14 cellular contexts compared by ENCODE assay signal in the genomic region with DNA sequence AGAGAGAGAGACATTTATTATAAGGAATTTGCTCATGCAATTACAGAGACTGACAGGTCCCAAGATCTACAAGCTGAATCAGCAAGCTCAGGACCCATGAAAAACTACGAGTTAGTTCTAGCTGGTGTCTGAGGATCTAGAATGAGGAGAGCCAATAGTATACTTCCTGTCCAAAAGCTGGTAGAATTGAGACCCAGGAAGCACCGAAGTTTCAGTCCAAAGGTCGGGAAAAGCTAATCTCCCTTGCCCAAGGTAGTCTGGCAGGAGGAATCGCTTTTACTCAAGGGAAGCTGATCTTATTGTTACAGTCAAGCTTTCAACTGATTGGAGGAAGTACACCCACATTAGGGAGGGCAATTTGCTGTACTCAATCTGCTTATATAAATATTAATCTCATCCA.
DNase-seq lines count a peak whose midpoint lies in the region; ATAC-seq and TF ChIP-seq lines count a peak whose summit lies in the region.
"Had no signal": no experiment of that assay in that cellular context is flagged by ENCODE, and none has a peak within 500 bp of the region (broad histone marks: within the 10 kb centered on the region; RNA-seq: fewer than 3 reads in every experiment).

No MANE protein-coding gene starts in this region.

- H3K27me3 ChIP-seq in PC-3 (ENCODE audit: low read length) (no peaks in the 10 kb centered on the region), liver (ENCODE audit: control insufficient read depth in 4 of 4, insufficient read depth in 4 of 4, low read length in 3 of 4) (no peaks in the 10 kb centered on the region)
- H3K27me3 ChIP-seq: BE2C had no signal

- H3K27ac ChIP-seq in PC-3 (ENCODE audit: low read length) (no peak overlapping the region), liver (ENCODE audit: low read depth in 1 of 2, low read length in 2 of 2) (no peak overlapping the region)
- H3K27ac ChIP-seq: A549, C4-2B, HL-60 had no signal

- intact Hi-C loops in PC-3 (cut with micrococcal nuclease): loop anchor here (2.0 kb wide), 1 partner anchor 57 kb away; no protein-coding TSS in a partner anchor

- TF ChIP-seq CTCF in PC-3 (conservative IDR thresholded peaks at IDR 0.05; ENCODE audit: low read depth, low read length) (no peak), liver (IDR thresholded peaks at IDR 0.05; ENCODE audit: low read depth, low read length, missing input control) (no peak)

- no peaks in the 10 kb centered on the region for H3K9me2 ChIP-seq in PC-3 (replicated peaks; ENCODE audit: low read length)

- H3K36me3 ChIP-seq in PC-3 (ENCODE audit: low read depth, low read length) (no peaks in the 10 kb centered on the region), liver (ENCODE audit: control insufficient read depth in 4 of 4, insufficient read depth in 3 of 4, low read depth in 1 of 4, low read length in 3 of 4) (no peaks in the 10 kb centered on the region)
- H3K36me3 ChIP-seq: BE2C had no signal

- CTCF ChIA-PET in PC-3 (lab: Charles Lee): interaction anchor here (0.6 kb wide), 2 partner anchors 25 to 39 kb away, joined by 3 read pairs; no protein-coding TSS in a partner anchor

- H3K4me3 ChIP-seq in PC-3 (ENCODE audit: low read length) (no peak overlapping the region), liver (ENCODE audit: low read depth in 1 of 3, low read length in 3 of 3) (no peak overlapping the region)
- H3K4me3 ChIP-seq: A549 had no signal

- DNase-seq in HT-29 (ENCODE audit: low spot score) (peak; percentile 67), PC-3 (peak; percentile 8), NCI-H146 treated with DMSO at 0.1 percent for 48 hours (lab: John Stamatoyannopoulos, UW; ENCODE audit: unreplicated experiment) (no peak)
- DNase-seq: BE2C; CD4-positive, alpha-beta memory T cell; GOT3; H9 had no signal

- H3K4me1 ChIP-seq in PC-3 (ENCODE audit: insufficient read depth, low read length): peaks cover 6% of the 10 kb centered on the region
- H3K4me1 ChIP-seq in liver (ENCODE audit: control insufficient read depth in 4 of 4, insufficient read depth in 4 of 4, low read length in 3 of 4): peaks cover 0 to 4% (median 0%) of the 10 kb centered on the region in 4 donors
- H3K4me1 ChIP-seq: A549 had no signal

- 25% methylated on average over 4 of the region's 4 CpGs for WGBS in liver

- H2AFZ ChIP-seq in PC-3 (ENCODE audit: low read length): peak overlapping the region; percentile 28; the same call in 1 of the 2 replicates

- POLR2A ChIA-PET in PC-3 (lab: Charles Lee; ENCODE audit: unreplicated experiment): no interaction called here

- H4K20me1 ChIP-seq in PC-3 (ENCODE audit: low read length): no peaks in the 10 kb centered on the region

- H3F3A ChIP-seq in PC-3 (ENCODE audit: low read length, unreplicated experiment): no peaks in the 10 kb centered on the region

- ATAC-seq in PC-3: no peak
- no peak for ATAC-seq in HG03342 (IDR thresholded peaks at IDR 0.05; ENCODE audit: unreplicated experiment)
- no peak for ATAC-seq in HG03460 (IDR thresholded peaks at IDR 0.05; ENCODE audit: unreplicated experiment)
- ATAC-seq in HG02938 (IDR thresholded peaks at IDR 0.05; ENCODE audit: unreplicated experiment): no peak
- ATAC-seq: A549 had no signal

- no peak overlapping the region for H3K4me2 ChIP-seq in PC-3 (ENCODE audit: low read length)
- H3K4me2 ChIP-seq: A549 had no signal

- no TSS peak for BruUV-seq in PC-3 (replicated peaks; lab: Mats Ljungman, UMichigan)

- H3K79me2 ChIP-seq in PC-3 (ENCODE audit: low read length): no peaks in the 10 kb centered on the region

- H3K9ac ChIP-seq in PC-3 (ENCODE audit: low read length): no peak overlapping the region
- no peak overlapping the region for H3K9ac ChIP-seq in liver (ENCODE audit: low read depth in 1 of 2, low read length in 2 of 2)

- no peaks in the 10 kb centered on the region for H3K9me3 ChIP-seq in PC-3 (ENCODE audit: low read length)
- no peaks in the 10 kb centered on the region for H3K9me3 ChIP-seq in liver (ENCODE audit: control insufficient read depth in 4 of 4, low read length in 3 of 4)
- H3K9me3 ChIP-seq: A549, BE2C had no signal

- TF ChIP-seq RAD21 in liver (IDR thresholded peaks at IDR 0.05): peak in 1 of 2 donors; percentile 28

TF ChIP-seq in liver, 16 proteins besides CTCF, POLR2A, EP300 and RAD21:
- TF ChIP-seq YY1 (IDR thresholded peaks at IDR 0.05) (no peak), HNF4A (conservative IDR thresholded peaks at IDR 0.05) (peak; percentile 79 to 83), RXRA (IDR thresholded peaks at IDR 0.05) (no peak), SP1 (IDR thresholded peaks at IDR 0.05) (peak; percentile 73), ATF3 (IDR thresholded peaks at IDR 0.05) (no peak), JUND (IDR thresholded peaks at IDR 0.05) (peak; percentile 28 to 50), HNF4G (IDR thresholded peaks at IDR 0.05) (peak; percentile 38), GABPA (IDR thresholded peaks at IDR 0.05 in 1 of 2, conservative IDR thresholded peaks at IDR 0.05 in 1 of 2) (peak; percentile 21 to 62), FOXA1 (IDR thresholded peaks at IDR 0.05) (no peak)
- TF ChIP-seq, protein P1, sequence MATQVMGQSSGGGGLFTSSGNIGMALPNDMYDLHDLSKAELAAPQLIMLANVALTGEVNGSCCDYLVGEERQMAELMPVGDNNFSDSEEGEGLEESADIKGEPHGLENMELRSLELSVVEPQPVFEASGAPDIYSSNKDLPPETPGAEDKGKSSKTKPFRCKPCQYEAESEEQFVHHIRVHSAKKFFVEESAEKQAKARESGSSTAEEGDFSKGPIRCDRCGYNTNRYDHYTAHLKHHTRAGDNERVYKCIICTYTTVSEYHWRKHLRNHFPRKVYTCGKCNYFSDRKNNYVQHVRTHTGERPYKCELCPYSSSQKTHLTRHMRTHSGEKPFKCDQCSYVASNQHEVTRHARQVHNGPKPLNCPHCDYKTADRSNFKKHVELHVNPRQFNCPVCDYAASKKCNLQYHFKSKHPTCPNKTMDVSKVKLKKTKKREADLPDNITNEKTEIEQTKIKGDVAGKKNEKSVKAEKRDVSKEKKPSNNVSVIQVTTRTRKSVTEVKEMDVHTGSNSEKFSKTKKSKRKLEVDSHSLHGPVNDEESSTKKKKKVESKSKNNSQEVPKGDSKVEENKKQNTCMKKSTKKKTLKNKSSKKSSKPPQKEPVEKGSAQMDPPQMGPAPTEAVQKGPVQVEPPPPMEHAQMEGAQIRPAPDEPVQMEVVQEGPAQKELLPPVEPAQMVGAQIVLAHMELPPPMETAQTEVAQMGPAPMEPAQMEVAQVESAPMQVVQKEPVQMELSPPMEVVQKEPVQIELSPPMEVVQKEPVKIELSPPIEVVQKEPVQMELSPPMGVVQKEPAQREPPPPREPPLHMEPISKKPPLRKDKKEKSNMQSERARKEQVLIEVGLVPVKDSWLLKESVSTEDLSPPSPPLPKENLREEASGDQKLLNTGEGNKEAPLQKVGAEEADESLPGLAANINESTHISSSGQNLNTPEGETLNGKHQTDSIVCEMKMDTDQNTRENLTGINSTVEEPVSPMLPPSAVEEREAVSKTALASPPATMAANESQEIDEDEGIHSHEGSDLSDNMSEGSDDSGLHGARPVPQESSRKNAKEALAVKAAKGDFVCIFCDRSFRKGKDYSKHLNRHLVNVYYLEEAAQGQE (IDR thresholded peaks at IDR 0.05): peak; percentile 19
